ENCODE assay signal across 8 cellular contexts in the genomic region with DNA sequence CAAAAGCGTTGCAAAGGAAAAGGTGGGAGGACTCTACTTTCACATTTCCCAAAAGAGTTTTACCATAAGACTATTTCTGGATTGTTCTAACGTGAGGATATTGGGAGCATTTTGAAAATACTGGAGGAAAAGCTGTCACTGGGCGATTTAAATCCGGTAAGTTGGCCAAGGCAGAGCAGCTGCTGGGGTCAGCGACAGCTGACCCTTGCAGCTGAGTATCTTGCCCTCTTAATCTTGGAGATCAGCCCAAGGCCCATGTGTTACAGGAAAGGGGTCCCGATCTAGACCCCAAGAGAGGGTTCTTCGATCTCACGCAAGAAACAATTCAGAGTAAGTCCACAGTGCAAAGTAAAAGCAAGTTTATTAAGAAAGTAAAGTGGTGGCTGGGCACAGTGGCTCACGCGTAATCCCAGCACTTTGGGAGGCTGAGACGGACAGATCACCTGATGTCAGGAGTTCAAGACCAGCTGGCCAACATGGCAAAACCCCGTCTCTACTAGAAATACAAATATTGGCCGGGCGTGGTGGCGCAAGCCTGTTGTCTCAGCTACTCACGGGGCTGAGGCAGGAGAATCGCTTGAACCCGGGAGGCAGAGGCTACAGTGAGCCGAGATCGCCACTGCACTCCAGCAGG. TPM values are rescaled to one million over a fixed set of nuclear protein-coding genes. Genes with fewer than 3 reads are reported as not detected.
A peak's percentile ranks its signal among the peaks of the same experiment; 100 is the strongest.
DNase-seq lines count a peak whose midpoint lies in the region; ATAC-seq and TF ChIP-seq lines count a peak whose summit lies in the region.

No MANE protein-coding gene starts in this region.

- H3K4me3 Mint-ChIP-seq in CD14-positive monocyte = peak overlapping the region; percentile 93 to 98
- peak overlapping the region; percentile 89 for H3K4me3 Mint-ChIP-seq in neural crest cell

- ATAC-seq in GM18909 (IDR thresholded peaks at IDR 0.05; ENCODE audit: poor library complexity, unreplicated experiment) = no peak
- ATAC-seq in HG03280 (IDR thresholded peaks at IDR 0.05; ENCODE audit: unreplicated experiment) = no peak
- no peak for ATAC-seq in GM19351 (IDR thresholded peaks at IDR 0.05; ENCODE audit: unreplicated experiment)

- H3K9me3 ChIP-seq in NT2/D1 (ENCODE audit: insufficient read depth, low read length) = peaks cover 2% of the 10 kb centered on the region; the same call in 1 of the 2 replicates

- peaks cover 35% of the 10 kb centered on the region for H3K27me3 ChIP-seq in NT2/D1 (ENCODE audit: insufficient read depth, insufficient read length)

- H3K9me3 Mint-ChIP-seq in CD14-positive monocyte (peaks cover 0 to 6% (median 3%) of the 10 kb centered on the region in 7 donors), neural crest cell (no peaks in the 10 kb centered on the region)

- peak overlapping the region; percentile 51 for H3K4me3 ChIP-seq in NT2/D1 (ENCODE audit: insufficient read length, low read depth)

- H3K27ac ChIP-seq in epithelial cell of prostate = peak overlapping the region; percentile 52

- peaks cover 3% of the 10 kb centered on the region for H3K4me1 ChIP-seq in NT2/D1 (ENCODE audit: insufficient read depth, insufficient read length)

- H3K27ac Mint-ChIP-seq in CD14-positive monocyte (peak overlapping the region; percentile 88 to 98 (median 97)), neural crest cell (ENCODE audit: unreplicated experiment) (peak overlapping the region; percentile 75)

- peak overlapping the region; percentile 83 for H3K9ac ChIP-seq in NT2/D1 (ENCODE audit: insufficient read length, low read depth)

- DNase-seq in CD14-positive monocyte (ENCODE audit: low spot score) = no peak
- no peak for DNase-seq in NT2/D1 (ENCODE audit: low read depth, low spot score)
- no peak for DNase-seq in epithelial cell of prostate (ENCODE audit: low read depth, low spot score)
- DNase-seq in neural crest cell (ENCODE audit: low read depth, low spot score) = no peak
- DNase-seq in inferior parietal cortex (ENCODE audit: extremely low spot score) = no peak

- H3K36me3 Mint-ChIP-seq in CD14-positive monocyte (peaks cover 19% of the 10 kb centered on the region in 2 donors), neural crest cell (ENCODE audit: low read depth) (no peaks in the 10 kb centered on the region)

- H3K27me3 Mint-ChIP-seq in CD14-positive monocyte (ENCODE audit: low read depth in 3 of 3) (peaks cover 0 to 3% (median 0%) of the 10 kb centered on the region in 3 donors), neural crest cell (ENCODE audit: low read depth) (peaks cover 10% of the 10 kb centered on the region)

- TF ChIP-seq CTCF in CD14-positive monocyte (IDR thresholded peaks at IDR 0.05) (no peak), neural crest cell (conservative IDR thresholded peaks at IDR 0.05) (no peak)

- H3K36me3 ChIP-seq in NT2/D1 (ENCODE audit: insufficient read depth, insufficient read length, low read length) = no peaks in the 10 kb centered on the region

- H3K4me1 Mint-ChIP-seq in CD14-positive monocyte (peaks cover 68% of the 10 kb centered on the region), neural crest cell (peaks cover 57% of the 10 kb centered on the region)

- intact Hi-C loops in CD14-positive monocyte (cut with micrococcal nuclease) = loop anchor here (5.0 kb wide), 4 partner anchors 37 to 218 kb away; a partner anchor contains a TSS

RNA-seq across cellular contexts. Expression of a gene that starts 1.0 kb away (rescaled TPM):
- 10 to 100 TPM; 14.0 to 19.5 TPM for polyA plus RNA-seq in CD14-positive monocyte
- total RNA-seq in neural crest cell = 16.0 and 17.6 TPM in 2 replicates
